Comparison of ENCODE assay signal across 1 cellular context in the genomic region with DNA sequence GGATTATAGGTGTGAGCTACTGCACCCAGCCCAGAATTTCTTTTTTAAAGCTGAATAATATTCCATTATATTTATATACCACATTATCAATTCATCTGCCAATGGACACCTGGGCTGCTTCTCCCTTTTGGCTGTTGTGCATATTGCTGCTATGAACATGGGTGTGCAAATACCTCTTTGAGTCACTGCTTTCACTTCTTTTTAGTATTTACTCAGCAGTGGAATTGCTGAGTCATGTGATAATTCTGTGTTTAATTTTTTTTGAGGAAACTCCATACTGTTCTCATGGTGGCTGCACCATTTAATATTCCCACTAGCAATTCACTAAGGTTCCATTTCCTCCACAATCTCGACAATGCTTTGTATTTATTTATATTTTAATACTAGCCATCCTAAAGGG.
A peak's percentile ranks its signal among the peaks of the same experiment; 100 is the strongest.
TF ChIP-seq lines count a peak whose summit lies in the region.

No MANE protein-coding gene starts in this region.

TF ChIP-seq in K562, 482 proteins besides CTCF, POLR2A, EP300 and RAD21:
- TF ChIP-seq POLR2G (IDR thresholded peaks at IDR 0.05; ENCODE audit: low read depth, low read length) (no peak), MAFG (tag; conservative IDR thresholded peaks at IDR 0.05) (peak; percentile 95), YY1 (IDR thresholded peaks at IDR 0.05; ENCODE audit: borderline replicate concordance in 1 of 3, control insufficient read depth in 1 of 3, extremely low read depth in 1 of 3, insufficient read depth in 3 of 3, insufficient read length in 1 of 3, insufficient replicate concordance in 2 of 3, low read depth in 1 of 3, low read length in 2 of 3) (no peak), ESRRA (IDR thresholded peaks at IDR 0.05; ENCODE audit: borderline replicate concordance, low read depth) (no peak), PHB (CRISPR knock-in tag; IDR thresholded peaks at IDR 0.05) (no peak), ZNF3 (CRISPR knock-in tag; IDR thresholded peaks at IDR 0.05) (no peak), SRF (CRISPR knock-in tag; IDR thresholded peaks at IDR 0.05) (no peak), KLF16 (IDR thresholded peaks at IDR 0.05) (no peak), MAFF (IDR thresholded peaks at IDR 0.05; ENCODE audit: low read length) (peak; percentile 95), ATF1 (CRISPR knock-in tag; IDR thresholded peaks at IDR 0.05) (no peak), ATF1 (tag; IDR thresholded peaks at IDR 0.05) (no peak), C11orf30 (IDR thresholded peaks at IDR 0.05; ENCODE audit: low read depth) (peak; percentile 96), NFE2 (IDR thresholded peaks at IDR 0.05; ENCODE audit: low read depth) (peak; percentile 82), FOXA3 (CRISPR knock-in tag; conservative IDR thresholded peaks at IDR 0.05 in 1 of 2, IDR thresholded peaks at IDR 0.05 in 1 of 2) (peak in 1 of 2 experiments; percentile 44; a peak in 2 of 4 replicates), BCL6 (CRISPR knock-in tag; IDR thresholded peaks at IDR 0.05) (no peak), ZNF384 (IDR thresholded peaks at IDR 0.05; ENCODE audit: low read depth, low read length) (no peak), IFI16 (CRISPR knock-in tag; IDR thresholded peaks at IDR 0.05) (no peak), L3MBTL2 (IDR thresholded peaks at IDR 0.05) (0 out of 2 replicates have a peak, but pooled peaks have one; percentile 3), NFIX (CRISPR knock-in tag; IDR thresholded peaks at IDR 0.05; ENCODE audit: low read depth) (no peak), BACH1 (tag; IDR thresholded peaks at IDR 0.05) (peak; percentile 68; the same call in 1 of the 2 replicates), MAFK (IDR thresholded peaks at IDR 0.05; ENCODE audit: low read length) (peak; percentile 92), NFE2L1 (tag; IDR thresholded peaks at IDR 0.05; ENCODE audit: borderline replicate concordance, low read depth) (peak; percentile 78; the same call in 1 of the 2 replicates), ZNF316 (IDR thresholded peaks at IDR 0.05) (peak; percentile 98), ZNF75A (CRISPR knock-in tag; IDR thresholded peaks at IDR 0.05) (no peak)
- TF ChIP-seq, protein P1, sequence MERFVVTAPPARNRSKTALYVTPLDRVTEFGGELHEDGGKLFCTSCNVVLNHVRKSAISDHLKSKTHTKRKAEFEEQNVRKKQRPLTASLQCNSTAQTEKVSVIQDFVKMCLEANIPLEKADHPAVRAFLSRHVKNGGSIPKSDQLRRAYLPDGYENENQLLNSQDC (CRISPR knock-in tag; IDR thresholded peaks at IDR 0.05): no peak
- TF ChIP-seq, protein P2, sequence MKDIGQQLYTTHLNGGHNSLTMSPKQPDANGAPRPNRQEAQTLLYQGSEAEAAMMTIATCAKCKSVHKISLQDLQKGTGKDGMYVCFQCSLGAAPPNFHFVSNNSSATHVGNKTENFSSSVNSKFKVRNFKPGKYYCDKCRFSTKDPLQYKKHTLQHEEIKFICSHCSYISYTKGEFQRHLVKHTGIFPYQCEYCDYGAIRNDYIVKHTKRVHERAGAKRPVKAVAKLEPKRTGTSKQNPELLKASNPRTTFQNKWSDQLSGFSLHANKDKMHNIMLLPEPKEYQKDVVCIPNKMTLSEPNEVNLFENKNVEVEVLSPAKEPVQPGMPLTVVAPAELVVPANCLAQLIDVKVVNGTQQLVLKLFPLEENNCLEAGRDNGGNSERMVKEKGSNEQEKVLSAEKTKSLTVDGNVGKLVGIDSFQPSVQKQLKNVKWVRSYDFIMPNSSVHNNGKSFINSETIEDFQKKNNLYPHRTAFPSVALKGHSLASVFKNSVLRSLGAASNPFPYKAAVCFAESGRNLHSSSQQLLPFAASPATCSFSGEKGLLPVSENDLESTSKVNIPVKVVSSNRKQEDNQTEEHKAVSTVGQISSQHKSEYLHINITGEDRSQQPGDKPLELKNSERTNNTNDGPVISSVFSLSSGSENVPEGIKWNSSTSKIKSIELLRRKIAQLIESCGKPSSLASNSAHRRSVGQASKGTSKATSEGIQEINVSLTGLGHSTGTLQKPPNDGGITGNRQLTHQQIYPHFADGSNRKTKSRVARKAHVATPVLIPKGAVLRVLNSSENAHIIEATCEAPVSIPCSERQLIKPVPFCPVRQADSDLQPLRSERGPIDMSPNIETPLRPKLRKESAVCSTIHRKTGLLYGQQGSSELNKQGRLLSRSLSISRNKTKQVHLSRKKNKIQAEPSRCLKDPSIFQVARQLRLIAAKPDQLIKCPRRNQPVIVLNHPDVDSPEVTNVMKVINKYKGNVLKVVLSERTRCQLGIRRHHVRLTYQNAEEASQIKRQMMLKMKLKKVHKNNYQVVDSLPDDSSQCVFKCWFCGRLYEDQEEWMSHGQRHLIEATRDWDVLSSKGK (CRISPR knock-in tag; IDR thresholded peaks at IDR 0.05): no peak
